ENCODE assay signal across 20 cellular contexts in genomic region chr4:1842339-1842895, GRCh38. TPM values are rescaled to one million over a fixed set of nuclear protein-coding genes. Genes with fewer than 3 reads are reported as not detected.
DNase-seq lines count a peak whose midpoint lies in the region; ATAC-seq and TF ChIP-seq lines count a peak whose summit lies in the region.
"Had no signal": no experiment of that assay in that cellular context is flagged by ENCODE, and none has a peak within 500 bp of the region (broad histone marks: within the 10 kb centered on the region; RNA-seq: fewer than 3 reads in every experiment).

No MANE protein-coding gene starts in this region.

- H3F3A ChIP-seq in GM23338 (replicated peaks; ENCODE audit: low read depth) (no peaks in the 10 kb centered on the region), neural progenitor cell (ENCODE audit: low read depth) (no peaks in the 10 kb centered on the region)

- no peaks in the 10 kb centered on the region for H3K9me3 Mint-ChIP-seq in GM23338
- H3K9me3 Mint-ChIP-seq in endodermal cell = no peaks in the 10 kb centered on the region
- H3K9me3 Mint-ChIP-seq in neural progenitor cell = no peaks in the 10 kb centered on the region
- H3K9me3 Mint-ChIP-seq in activated CD8-positive, alpha-beta memory T cell treated with anti-CD3 and anti-CD28 coated beads, Interleukin-2, amount 10 ng/mL, durations not matched to agents 7 days and 5 days (ENCODE audit: low read depth) = no peaks in the 10 kb centered on the region

- H3K27ac Mint-ChIP-seq in GM23338 (no peak overlapping the region), endodermal cell (peak overlapping the region; percentile 28), neural progenitor cell (no peak overlapping the region)
- H3K27ac Mint-ChIP-seq in activated CD8-positive, alpha-beta memory T cell treated with anti-CD3 and anti-CD28 coated beads, Interleukin-2, amount 10 ng/mL, durations not matched to agents 7 days and 5 days = no peak overlapping the region

- H3K27me3 ChIP-seq in GM23338 (ENCODE audit: insufficient read depth) = no peaks in the 10 kb centered on the region
- no peaks in the 10 kb centered on the region for H3K27me3 ChIP-seq in endodermal cell (ENCODE audit: control insufficient read depth, insufficient read depth, low read length, poor library complexity, severe bottlenecking)
- no peaks in the 10 kb centered on the region for H3K27me3 ChIP-seq in neural progenitor cell
- H3K27me3 ChIP-seq: neutrophil, sigmoid colon had no signal

- no TSS peak for BruUV-seq in OCI-LY7 (replicated peaks; lab: Mats Ljungman, UMichigan)

- no peaks in the 10 kb centered on the region for H3K9me2 ChIP-seq in GM23338 (ENCODE audit: insufficient read depth)
- no peaks in the 10 kb centered on the region for H3K9me2 ChIP-seq in OCI-LY7 (ENCODE audit: insufficient read depth, low read length)

- intact Hi-C loops in OCI-LY7 (cut with micrococcal nuclease; ENCODE audit: unreplicated experiment) = no loop called here

- 91 to 100% methylated on average over 7 to 13 of the region's 13 CpGs for WGBS in endodermal cell (ENCODE audit: insufficient coverage in 1 of 2, insufficient read length in 1 of 2), 2 experiments

- H3K4me2 ChIP-seq in GM23338 (no peak overlapping the region), OCI-LY7 (ENCODE audit: low read length) (no peak overlapping the region), neural progenitor cell (no peak overlapping the region)

- H2AFZ ChIP-seq in GM23338 = no peak overlapping the region
- H2AFZ ChIP-seq in OCI-LY7 (ENCODE audit: low read length) = no peak overlapping the region
- no peak overlapping the region for H2AFZ ChIP-seq in neural progenitor cell (replicated peaks)

- DNase-seq in GM23338 (ENCODE audit: low spot score) (no peak), OCI-LY7 (ENCODE audit: low spot score) (no peak), endodermal cell (peak; percentile 68), neural progenitor cell (ENCODE audit: low spot score) (peak; percentile 13), NCI-H2081 treated with DMSO at 0.1 percent for 48 hours (lab: John Stamatoyannopoulos, UW) (no peak), iPS-NIHi11 (ENCODE audit: low spot score) (no peak)
- no peak for DNase-seq in activated CD8-positive, alpha-beta memory T cell treated with anti-CD3 and anti-CD28 coated beads, Interleukin-2, amount 10 ng/mL, durations not matched to agents 7 days and 5 days
- DNase-seq: activated CD4-positive, alpha-beta T cell treated with anti-CD3 and anti-CD28 coated beads for 1 hour; activated naive CD4-positive, alpha-beta T cell treated with anti-CD3 and anti-CD28 coated beads, Interleukin-2, amount 50 U/mL, for 16 hours; COR-L47; effector CD4-positive, alpha-beta T cell; hippocampal formation; midbrain; MV-4-11; NCI-H2029; NCI-H524; sigmoid colon; stimulated activated CD4-positive, alpha-beta T cell treated with anti-CD3 and anti-CD28 coated beads, Interleukin-2, amount 100 ng/mL, for 48 hours had no signal

- peaks cover 52% of the 10 kb centered on the region for H3K36me3 Mint-ChIP-seq in GM23338 (ENCODE audit: low read depth)
- H3K36me3 Mint-ChIP-seq in endodermal cell (ENCODE audit: low read depth) = peaks cover 60% of the 10 kb centered on the region
- H3K36me3 Mint-ChIP-seq in neural progenitor cell = peaks cover 25% of the 10 kb centered on the region
- H3K36me3 Mint-ChIP-seq in activated CD8-positive, alpha-beta memory T cell treated with anti-CD3 and anti-CD28 coated beads, Interleukin-2, amount 10 ng/mL, durations not matched to agents 7 days and 5 days = peaks cover 15% of the 10 kb centered on the region

- POLR2A ChIA-PET in OCI-LY7 (lab: Charles Lee) = interaction anchor here (0.5 kb wide), 2 partner anchors 390 to 1129 kb away, joined by 3 to 4 read pairs; no protein-coding TSS in a partner anchor

- no peak overlapping the region for H3K4me3 Mint-ChIP-seq in GM23338
- H3K4me3 Mint-ChIP-seq in endodermal cell = no peak overlapping the region
- no peak overlapping the region for H3K4me3 Mint-ChIP-seq in neural progenitor cell
- no peak overlapping the region for H3K4me3 Mint-ChIP-seq in activated CD8-positive, alpha-beta memory T cell treated with anti-CD3 and anti-CD28 coated beads, Interleukin-2, amount 10 ng/mL, durations not matched to agents 7 days and 5 days

- CTCF ChIA-PET in OCI-LY7 (lab: Charles Lee; ENCODE audit: unreplicated experiment) = no interaction called here
- CTCF ChIA-PET in activated CD8-positive, alpha-beta memory T cell treated with anti-CD3 and anti-CD28 coated beads, Interleukin-2, amount 10 ng/mL, durations not matched to agents 7 days and 5 days (lab: Charles Lee) = no interaction called here

- H3K27ac ChIP-seq in GM23338 (ENCODE audit: low read depth) (no peak overlapping the region), OCI-LY7 (ENCODE audit: low read depth, low read length, poor library complexity, severe bottlenecking) (no peak overlapping the region), endodermal cell (ENCODE audit: low read depth, low read length) (no peak overlapping the region), neural progenitor cell (no peak overlapping the region)
- H3K27ac ChIP-seq: neutrophil, sigmoid colon had no signal

- H3K4me3 ChIP-seq in GM23338 = no peak overlapping the region
- H3K4me3 ChIP-seq in OCI-LY7 (ENCODE audit: low read depth, low read length, poor library complexity, severe bottlenecking) = no peak overlapping the region
- no peak overlapping the region for H3K4me3 ChIP-seq in endodermal cell (ENCODE audit: low read length)
- no peak overlapping the region for H3K4me3 ChIP-seq in neural progenitor cell
- H3K4me3 ChIP-seq: sigmoid colon had no signal

- ATAC-seq in GM23338 (peak; percentile 79), GM21367 (IDR thresholded peaks at IDR 0.05; ENCODE audit: unreplicated experiment) (no peak)
- no peak for ATAC-seq in activated CD8-positive, alpha-beta memory T cell treated with anti-CD3 and anti-CD28 coated beads, Interleukin-2, amount 10 ng/mL, durations not matched to agents 7 days and 5 days

- peaks cover 13% of the 10 kb centered on the region for H4K20me1 ChIP-seq in GM23338 (replicated peaks; ENCODE audit: insufficient read depth)
- no peaks in the 10 kb centered on the region for H4K20me1 ChIP-seq in OCI-LY7 (ENCODE audit: insufficient read depth, low read length)
- peaks cover 6% of the 10 kb centered on the region for H4K20me1 ChIP-seq in neural progenitor cell (ENCODE audit: low read depth)

- H3K4me1 Mint-ChIP-seq in GM23338 = no peaks in the 10 kb centered on the region
- no peaks in the 10 kb centered on the region for H3K4me1 Mint-ChIP-seq in endodermal cell
- H3K4me1 Mint-ChIP-seq in neural progenitor cell = peaks cover 4% of the 10 kb centered on the region
- H3K4me1 Mint-ChIP-seq in activated CD8-positive, alpha-beta memory T cell treated with anti-CD3 and anti-CD28 coated beads, Interleukin-2, amount 10 ng/mL, durations not matched to agents 7 days and 5 days = peaks cover 14% of the 10 kb centered on the region

- H3K36me3 ChIP-seq in GM23338 (ENCODE audit: insufficient read depth) (peaks cover 20% of the 10 kb centered on the region), OCI-LY7 (ENCODE audit: insufficient read depth, low read length) (peaks cover 81% of the 10 kb centered on the region), endodermal cell (ENCODE audit: control insufficient read depth, insufficient read depth, low read length) (peaks cover 48% of the 10 kb centered on the region), neural progenitor cell (no peaks in the 10 kb centered on the region)

- H3K4me1 ChIP-seq in GM23338 (ENCODE audit: insufficient read depth) (no peaks in the 10 kb centered on the region), OCI-LY7 (ENCODE audit: insufficient read depth, low read length, poor library complexity, severe bottlenecking) (peaks cover 6% of the 10 kb centered on the region), endodermal cell (ENCODE audit: control insufficient read depth, insufficient read depth, low read length) (no peaks in the 10 kb centered on the region), neural progenitor cell (no peaks in the 10 kb centered on the region)

- H3K27me3 Mint-ChIP-seq in GM23338 (ENCODE audit: insufficient read depth, low read depth, poor library complexity) = peaks cover 4% of the 10 kb centered on the region
- no peaks in the 10 kb centered on the region for H3K27me3 Mint-ChIP-seq in endodermal cell (ENCODE audit: insufficient read depth)
- H3K27me3 Mint-ChIP-seq in neural progenitor cell (ENCODE audit: insufficient read depth, low read depth) = no peaks in the 10 kb centered on the region
- no peaks in the 10 kb centered on the region for H3K27me3 Mint-ChIP-seq in activated CD8-positive, alpha-beta memory T cell treated with anti-CD3 and anti-CD28 coated beads, Interleukin-2, amount 10 ng/mL, durations not matched to agents 7 days and 5 days

- peak; percentile 24 to 60 for TF ChIP-seq CTCF in GM23338 (conservative IDR thresholded peaks at IDR 0.05; ENCODE audit: low read depth in 2 of 2)
- 0 out of 2 replicates have a peak, but pooled peaks have one; percentile 19 for TF ChIP-seq CTCF in OCI-LY7 (conservative IDR thresholded peaks at IDR 0.05; ENCODE audit: low read length)
- peak; percentile 46 for TF ChIP-seq CTCF in endodermal cell (conservative IDR thresholded peaks at IDR 0.05)
- TF ChIP-seq CTCF in neural progenitor cell (IDR thresholded peaks at IDR 0.05) = no peak

- no peaks in the 10 kb centered on the region for H3K9me3 ChIP-seq in OCI-LY7 (ENCODE audit: low read length)
- H3K9me3 ChIP-seq in endodermal cell (ENCODE audit: control insufficient read depth, low read length) = no peaks in the 10 kb centered on the region
- H3K9me3 ChIP-seq in neural progenitor cell (ENCODE audit: low read depth) = no peaks in the 10 kb centered on the region
- H3K9me3 ChIP-seq: neutrophil, sigmoid colon had no signal

- peaks cover 5% of the 10 kb centered on the region; the same call in 1 of the 2 replicates for H3K79me2 ChIP-seq in GM23338 (replicated peaks; ENCODE audit: insufficient read depth)
- no peaks in the 10 kb centered on the region for H3K79me2 ChIP-seq in OCI-LY7 (ENCODE audit: insufficient read depth, low read depth, low read length)
- no peaks in the 10 kb centered on the region for H3K79me2 ChIP-seq in neural progenitor cell (ENCODE audit: low read depth)

- H3K9ac ChIP-seq in endodermal cell (ENCODE audit: extremely low read depth, low read length, poor library complexity, severe bottlenecking) (no peak overlapping the region), neural progenitor cell (no peak overlapping the region)

RNA-seq across cellular contexts. Expression of gene LETM1, which starts 13.5 kb away (rescaled TPM):
- total RNA-seq in GM23338 (2014; rRNA removed; shearing (Covaris generic)) = 64.9 and 68.9 TPM in 2 replicates
- 23.3 and 24.5 TPM in 2 replicates for polyA plus RNA-seq in GM23338 (2016; fragmentation: Nextera tagmentation; extraction: Ambion mirVana)
- 58.3 and 60.0 TPM in 2 replicates for total RNA-seq in OCI-LY7 (2014; rRNA removed; shearing (Covaris generic))
- 61.7 and 66.8 TPM in 2 replicates for total RNA-seq in OCI-LY7 (2022)
- total RNA-seq in endodermal cell = 10 to 100 TPM; 45.7 to 52.4 TPM
- polyA plus RNA-seq in endodermal cell (2013, experiment 1 of 2) = 22.3 TPM
- polyA plus RNA-seq in endodermal cell (2013, experiment 2 of 2) = 22.7 TPM
- 16.9 and 34.8 TPM in 2 replicates for total RNA-seq in neural progenitor cell (ENCODE audit: low replicate concordance)
- 10 to 100 TPM; 51.1 to 73.7 TPM for total RNA-seq in activated CD8-positive, alpha-beta memory T cell treated with anti-CD3 and anti-CD28 coated beads, Interleukin-2, amount 10 ng/mL, durations not matched to agents 7 days and 5 days

RNA-seq across cellular contexts. Expression of gene NSD2, which starts 28.8 kb away (rescaled TPM):
- total RNA-seq in GM23338 (2014; rRNA removed; shearing (Covaris generic)) = 69.6 and 84.4 TPM in 2 replicates
- 33.5 and 35.7 TPM in 2 replicates for polyA plus RNA-seq in GM23338 (2016; fragmentation: Nextera tagmentation; extraction: Ambion mirVana)
- 158 and 169 TPM in 2 replicates for total RNA-seq in OCI-LY7 (2014; rRNA removed; shearing (Covaris generic))
- total RNA-seq in OCI-LY7 (2022) (329 and 372 TPM in 2 replicates), endodermal cell (100 to 1,000 TPM; 153 to 208 TPM), neural progenitor cell (ENCODE audit: low replicate concordance) (165 and 176 TPM in 2 replicates)
- polyA plus RNA-seq in endodermal cell (2013, experiment 1 of 2) = 137 TPM
- 132 TPM for polyA plus RNA-seq in endodermal cell (2013, experiment 2 of 2)
- total RNA-seq in activated CD8-positive, alpha-beta memory T cell treated with anti-CD3 and anti-CD28 coated beads, Interleukin-2, amount 10 ng/mL, durations not matched to agents 7 days and 5 days = 100 to 1,000 TPM; 263 to 367 TPM

RNA-seq across cellular contexts. Expression of gene FGFR3, which starts 49.3 kb away (rescaled TPM):
- 14.8 and 17.4 TPM in 2 replicates for total RNA-seq in GM23338 (2014; rRNA removed; shearing (Covaris generic))
- 3.6 and 4.2 TPM in 2 replicates for polyA plus RNA-seq in GM23338 (2016; fragmentation: Nextera tagmentation; extraction: Ambion mirVana)
- total RNA-seq in OCI-LY7 (2014; rRNA removed; shearing (Covaris generic)) = not detected in 2 replicates
- total RNA-seq in OCI-LY7 (2022) (not detected in 2 replicates), endodermal cell (100 to 1,000 TPM; 107 to 125 TPM), neural progenitor cell (ENCODE audit: low replicate concordance) (4.8 and 17.0 TPM in 2 replicates)
- 86.3 TPM for polyA plus RNA-seq in endodermal cell (2013, experiment 1 of 2)
- polyA plus RNA-seq in endodermal cell (2013, experiment 2 of 2) = 66.7 TPM
- total RNA-seq in activated CD8-positive, alpha-beta memory T cell treated with anti-CD3 and anti-CD28 coated beads, Interleukin-2, amount 10 ng/mL, durations not matched to agents 7 days and 5 days = under 1 TPM; 0.15 to 0.21 TPM

Comparison
In these comparisons a context has a peak if more than half of its experiments do, and no peak if none do; other contexts are left out.
1. DNase-seq: peak in endodermal cell (single experiment) and neural progenitor cell (single experiment); none in GM23338 (single experiment), OCI-LY7 (single experiment), NCI-H2081 treated with DMSO at 0.1 percent for 48 hours (single experiment), iPS-NIHi11 (single experiment) and activated CD8-positive, alpha-beta memory T cell treated with anti-CD3 and anti-CD28 coated beads, Interleukin-2, amount 10 ng/mL, durations not matched to agents 7 days and 5 days (single experiment).